8 cellular contexts compared by ENCODE assay signal in genomic region chr4:150402968-150403367, GRCh38.
DNase-seq lines count a peak whose midpoint lies in the region; ATAC-seq, FAIRE-seq and TF ChIP-seq lines count a peak whose summit lies in the region.

No MANE protein-coding gene starts in this region.

- 62% methylated on average over 5 of the region's 5 CpGs for WGBS in right lobe of liver (ENCODE audit: insufficient coverage, low coverage, low lambda C conversion rate, missing lambda C conversion rate)

- no peaks in the 10 kb centered on the region for H3K36me3 ChIP-seq in right lobe of liver

- DNase-seq in AG08396 (ENCODE audit: low spot score) (peak; percentile 8), GM19238 (ENCODE audit: insufficient read length, low spot score) (peak; percentile 13), RPMI8226 (peak; percentile 94), right lobe of liver (peak; percentile 43 to 68 (median 53)), cerebellar cortex (ENCODE audit: low spot score) (no peak), HTR-8/SVneo (ENCODE audit: insufficient read length, low spot score) (no peak)

- H3K27ac ChIP-seq in right lobe of liver, result no peak overlapping the region

- intact Hi-C loops in right lobe of liver (cut with DNase I), result no loop called here

- no peaks in the 10 kb centered on the region for H3K9me3 ChIP-seq in right lobe of liver

- no peak for FAIRE-seq in HTR-8/SVneo (lab: Jason Lieb, UNC)

- TF ChIP-seq EP300 in Ishikawa (IDR thresholded peaks at IDR 0.05; ENCODE audit: borderline replicate concordance), result no peak

- no peak; the same call in 1 of the 2 replicates for TF ChIP-seq RAD21 in Ishikawa (IDR thresholded peaks at IDR 0.05; ENCODE audit: low read depth)

- H3K27me3 ChIP-seq in right lobe of liver, result no peaks in the 10 kb centered on the region

- no peak for TF ChIP-seq POLR2A in right lobe of liver (IDR thresholded peaks at IDR 0.05)

- no peaks in the 10 kb centered on the region for H3K4me1 ChIP-seq in right lobe of liver

- ATAC-seq in right lobe of liver, result peak; percentile 49 to 71 (median 58)
- no peak for ATAC-seq in GM19035 (IDR thresholded peaks at IDR 0.05; ENCODE audit: unreplicated experiment)

- TF ChIP-seq CTCF in right lobe of liver (IDR thresholded peaks at IDR 0.05), result no peak

- no peak overlapping the region for H3K4me3 ChIP-seq in right lobe of liver

TF ChIP-seq in Ishikawa, 13 proteins besides CTCF, POLR2A, EP300 and RAD21:
- 0 out of 2 replicates have a peak, but pooled peaks have one; percentile 34 for TF ChIP-seq TCF12 (IDR thresholded peaks at IDR 0.05; ENCODE audit: low read depth)
- no peak for TF ChIP-seq ZBTB7A (IDR thresholded peaks at IDR 0.05; ENCODE audit: low read depth)
- TF ChIP-seq TAF1 (IDR thresholded peaks at IDR 0.05; ENCODE audit: low read depth), result no peak
- peak; percentile 95 for TF ChIP-seq NFIC (IDR thresholded peaks at IDR 0.05)
- TF ChIP-seq TEAD4 (IDR thresholded peaks at IDR 0.05), result no peak
- no peak for TF ChIP-seq REST (IDR thresholded peaks at IDR 0.05; ENCODE audit: low read depth)

Comparison
In these comparisons a context has a peak if more than half of its experiments do, and no peak if none do; other contexts are left out.
1. DNase-seq: peak in AG08396 (single experiment), GM19238 (single experiment), RPMI8226 (single experiment) and right lobe of liver (3 of 3); none in cerebellar cortex (single experiment) and HTR-8/SVneo (single experiment).